Comparison of ENCODE assay signal across 1 cellular context in genomic region chr12:125064492-125064891, GRCh38.
TF ChIP-seq lines count a peak whose summit lies in the region.

No MANE protein-coding gene starts in this region.

TF ChIP-seq in GM23338, 12 proteins besides CTCF, POLR2A, EP300 and RAD21 (continued from another document):
- TF ChIP-seq REST (IDR thresholded peaks at IDR 0.05; ENCODE audit: unreplicated experiment) (no peak), ZNF114 (CRISPR knock-in tag; IDR thresholded peaks at IDR 0.05) (no peak)
